ENCODE assay signal across 9 cellular contexts in the genomic region with DNA sequence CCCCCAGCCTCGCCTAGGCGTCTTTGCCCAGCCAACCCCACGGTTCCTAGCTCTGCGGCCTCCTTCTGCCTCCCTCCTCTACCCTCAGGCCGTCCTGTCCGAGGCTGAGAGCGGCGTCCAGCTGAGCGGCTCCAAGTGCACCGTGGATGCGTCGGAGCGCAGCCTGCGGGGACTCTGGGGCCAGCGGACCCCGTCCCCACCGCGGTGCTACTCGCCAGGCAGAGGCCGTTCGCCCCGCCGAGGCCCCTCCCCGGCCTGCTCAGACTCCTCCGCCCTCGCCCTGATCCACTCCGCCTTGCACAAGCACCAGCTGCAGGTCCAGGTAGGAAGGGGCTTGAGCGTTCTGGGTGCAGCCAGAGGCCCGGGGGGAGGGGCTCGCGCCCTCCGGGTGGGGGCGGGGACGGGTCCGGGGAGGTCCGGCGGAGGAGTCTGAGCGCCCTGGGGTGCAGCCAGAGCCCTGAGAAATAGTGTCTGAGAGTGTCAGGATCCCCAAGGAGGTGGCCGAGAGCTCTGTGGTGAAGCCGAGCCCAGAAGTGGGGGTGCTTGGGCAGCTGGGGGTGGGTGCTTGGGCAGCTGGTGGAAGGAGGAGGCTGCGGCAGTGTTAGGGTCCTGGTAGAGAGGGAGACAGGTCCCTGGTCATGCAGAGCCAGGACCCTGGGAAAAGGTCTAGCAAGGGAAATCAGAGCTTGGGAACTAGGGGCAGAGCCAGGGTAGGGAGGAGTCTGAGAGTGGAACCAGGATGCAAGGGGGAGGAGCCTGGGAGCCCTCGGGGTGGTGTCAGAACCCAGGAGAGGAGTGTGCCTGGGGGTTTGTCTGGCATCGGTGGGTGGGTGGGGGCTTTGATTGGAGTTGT. TPM values are rescaled to one million over a fixed set of nuclear protein-coding genes. Genes with fewer than 3 reads are reported as not detected.
DNase-seq lines count a peak whose midpoint lies in the region; ATAC-seq and TF ChIP-seq lines count a peak whose summit lies in the region.
"Had no signal": no experiment of that assay in that cellular context is flagged by ENCODE, and none has a peak within 500 bp of the region (broad histone marks: within the 10 kb centered on the region; RNA-seq: fewer than 3 reads in every experiment).

No MANE protein-coding gene starts in this region.

- peaks cover 43% of the 10 kb centered on the region for H3K27me3 ChIP-seq in iPS-18a (ENCODE audit: control insufficient read depth, insufficient read depth, low read length)
- peaks cover 4% of the 10 kb centered on the region for H3K27me3 ChIP-seq in skeletal muscle satellite cell (ENCODE audit: control insufficient read depth, insufficient read depth, low read length)

- no peak overlapping the region for H3K27ac Mint-ChIP-seq in Calu3 (ENCODE audit: unreplicated experiment)
- H3K27ac Mint-ChIP-seq: dendritic cell treated with granulocyte-macrophage colony-stimulating factor and Interleukin-4, amounts not matched to agents 40 ng/mL and 50 ng/mL, for 4 days had no signal

- peaks cover 11% of the 10 kb centered on the region for H3K27me3 Mint-ChIP-seq in activated T-cell treated with anti-CD3 and anti-CD28 coated beads, Interleukin-2, amount 50 U/mL, for 4 hours (ENCODE audit: low read depth)
- no peaks in the 10 kb centered on the region for H3K27me3 Mint-ChIP-seq in Calu3 (ENCODE audit: unreplicated experiment)

- intact Hi-C loops in Calu3 (cut with micrococcal nuclease; ENCODE audit: unreplicated experiment) = no loop called here

- no peak overlapping the region for H3K4me3 Mint-ChIP-seq in activated T-cell treated with anti-CD3 and anti-CD28 coated beads, Interleukin-2, amount 50 U/mL, for 4 hours
- H3K4me3 Mint-ChIP-seq in Calu3 (ENCODE audit: low read depth, unreplicated experiment) = no peak overlapping the region
- H3K4me3 Mint-ChIP-seq: dendritic cell treated with granulocyte-macrophage colony-stimulating factor and Interleukin-4, amounts not matched to agents 40 ng/mL and 50 ng/mL, for 4 days had no signal

- no TSS peak for BruUV-seq in Calu3 (replicated peaks; lab: Mats Ljungman, UMichigan)

- no peak overlapping the region for H3K27ac ChIP-seq in iPS-18a (ENCODE audit: low read length)

- in situ Hi-C loops in astrocyte of the cerebellum (cut with HindIII; ENCODE audit: low sequenced_read_pairs) = no loop called here

- no peaks in the 10 kb centered on the region for H3K9me3 Mint-ChIP-seq in activated T-cell treated with anti-CD3 and anti-CD28 coated beads, Interleukin-2, amount 50 U/mL, for 4 hours
- H3K9me3 Mint-ChIP-seq in Calu3 (ENCODE audit: low read depth, unreplicated experiment) = no peaks in the 10 kb centered on the region
- H3K9me3 Mint-ChIP-seq: dendritic cell treated with granulocyte-macrophage colony-stimulating factor and Interleukin-4, amounts not matched to agents 40 ng/mL and 50 ng/mL, for 4 days had no signal

- H3K4me1 ChIP-seq in iPS-18a (ENCODE audit: control insufficient read depth, low read depth, low read length) (peaks cover 3% of the 10 kb centered on the region), skeletal muscle satellite cell (ENCODE audit: control insufficient read depth, insufficient read depth, low read length) (peaks cover 6% of the 10 kb centered on the region)

- H3K9me3 ChIP-seq in iPS-18a (ENCODE audit: control insufficient read depth, low read depth, low read length) = no peaks in the 10 kb centered on the region
- H3K9me3 ChIP-seq in skeletal muscle satellite cell (replicated peaks; ENCODE audit: low read length) = no peaks in the 10 kb centered on the region

- peak overlapping the region; percentile 42 for H3K4me2 ChIP-seq in skeletal muscle satellite cell (ENCODE audit: low read length)

- TF ChIP-seq CTCF in astrocyte of the cerebellum (IDR thresholded peaks at IDR 0.05; ENCODE audit: low read depth, low read length, missing control alignments) = no peak
- no peak for TF ChIP-seq CTCF in Calu3 (IDR thresholded peaks at IDR 0.05; ENCODE audit: unreplicated experiment)

- no peaks in the 10 kb centered on the region for H3K36me3 Mint-ChIP-seq in activated T-cell treated with anti-CD3 and anti-CD28 coated beads, Interleukin-2, amount 50 U/mL, for 4 hours (ENCODE audit: insufficient read depth)
- peaks cover 18% of the 10 kb centered on the region for H3K36me3 Mint-ChIP-seq in Calu3 (ENCODE audit: insufficient read depth, unreplicated experiment)

- H3K4me3 ChIP-seq in astrocyte of the cerebellum (ENCODE audit: low read depth, low read length) (peak overlapping the region; percentile 15), iPS-18a (ENCODE audit: low read length) (peak overlapping the region; percentile 49), skeletal muscle satellite cell (ENCODE audit: low read length) (peak overlapping the region; percentile 56)

- ATAC-seq in activated T-cell treated with anti-CD3 and anti-CD28 coated beads, Interleukin-2, amount 50 U/mL, for 4 hours = no peak

- CTCF ChIA-PET in Calu3 (lab: Charles Lee) = interaction anchor here (0.8 kb wide), 1 partner anchor 445 kb away, joined by 6 read pairs; no protein-coding TSS in a partner anchor

- peaks cover 15% of the 10 kb centered on the region for H3K4me1 Mint-ChIP-seq in activated T-cell treated with anti-CD3 and anti-CD28 coated beads, Interleukin-2, amount 50 U/mL, for 4 hours (ENCODE audit: low read depth)
- H3K4me1 Mint-ChIP-seq in Calu3 (ENCODE audit: low read depth, unreplicated experiment) = no peaks in the 10 kb centered on the region

- DNase-seq in NCI-H1092 treated with DMSO at 0.1 percent for 48 hours (lab: John Stamatoyannopoulos, UW) = peak; percentile 24
- no peak for DNase-seq in NCI-H1092 (lab: John Stamatoyannopoulos, UW)
- no peak for DNase-seq in astrocyte of the cerebellum (ENCODE audit: low read depth)
- no peak for DNase-seq in NCI-H526 (lab: John Stamatoyannopoulos, UW)
- no peak for DNase-seq in activated T-cell treated with anti-CD3 and anti-CD28 coated beads, Interleukin-2, amount 50 U/mL, for 4 hours
- DNase-seq in Calu3 = no peak

- H3K36me3 ChIP-seq in iPS-18a (ENCODE audit: control insufficient read depth, low read depth, low read length) (no peaks in the 10 kb centered on the region), skeletal muscle satellite cell (ENCODE audit: insufficient read depth, low read length) (no peaks in the 10 kb centered on the region)

- H3K9ac ChIP-seq in iPS-18a (ENCODE audit: low read length) (no peak overlapping the region), skeletal muscle satellite cell (ENCODE audit: low read depth, low read length) (no peak overlapping the region)

RNA-seq across cellular contexts. Expression of gene NBPF3, which starts 3.2 kb away (rescaled TPM):
- 8.6 and 13.3 TPM in 2 replicates for total RNA-seq in skeletal muscle satellite cell (2012; rRNA removed)
- 1 to 10 TPM; 4.2 to 4.8 (median 4.3) TPM for total RNA-seq in activated T-cell treated with anti-CD3 and anti-CD28 coated beads, Interleukin-2, amount 50 U/mL, for 4 hours
- total RNA-seq in Calu3 (2022) = 6.7 and 6.9 TPM in 2 replicates
